9 cellular contexts compared by ENCODE assay signal in the genomic region with DNA sequence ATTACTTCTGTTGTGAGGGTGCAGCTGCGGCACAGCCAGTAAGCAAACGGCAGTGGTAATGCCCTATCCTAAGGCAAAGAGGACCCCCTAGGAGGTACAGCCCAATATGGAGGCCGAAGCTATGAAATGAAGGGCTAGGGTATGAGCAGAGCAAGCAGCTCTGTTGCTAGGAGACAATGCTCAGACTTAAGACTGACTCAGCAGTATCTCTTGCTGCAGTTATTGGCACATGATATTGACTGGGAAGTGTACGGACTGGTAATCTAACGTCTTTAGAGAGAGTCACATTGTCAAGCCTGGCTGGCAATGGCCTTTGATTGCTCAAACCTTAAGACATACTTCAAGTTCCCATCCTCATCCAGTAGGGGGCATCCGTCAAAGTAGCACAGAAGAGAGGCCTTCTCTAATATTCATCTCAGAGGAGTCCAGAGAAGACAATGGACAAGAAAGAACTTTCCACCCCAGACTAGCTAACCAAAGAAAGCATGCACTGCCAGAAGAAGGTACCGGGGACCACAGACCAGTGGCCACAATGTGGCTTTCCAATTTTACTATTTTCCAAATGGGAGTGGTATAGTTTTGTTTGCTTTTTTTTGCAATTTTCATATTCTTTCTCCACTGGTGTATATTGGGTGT. TPM values are rescaled to one million over a fixed set of nuclear protein-coding genes. Genes with fewer than 3 reads are reported as not detected.
DNase-seq lines count a peak whose midpoint lies in the region; ATAC-seq and TF ChIP-seq lines count a peak whose summit lies in the region.
"Had no signal": no experiment of that assay in that cellular context is flagged by ENCODE, and none has a peak within 500 bp of the region (broad histone marks: within the 10 kb centered on the region; RNA-seq: fewer than 3 reads in every experiment).

No MANE protein-coding gene starts in this region.

- intact Hi-C loops in activated CD4-positive, alpha-beta T cell treated with anti-CD3 and anti-CD28 coated beads, Interleukin-2, amount 10 ng/mL, durations not matched to agents 24 days and 14 days (cut with micrococcal nuclease), result loop anchor here (5.0 kb wide), 1 partner anchor 362 kb away; no protein-coding TSS in a partner anchor
- intact Hi-C loops in left ventricle myocardium inferior (cut with micrococcal nuclease), result no loop called here

- H2AFZ ChIP-seq in Karpas-422 (ENCODE audit: low read length), result no peak overlapping the region

- H3K4me3 ChIP-seq in Karpas-422 (ENCODE audit: low read length) (no peak overlapping the region), WI38 (ENCODE audit: low read depth, low read length) (no peak overlapping the region), left ventricle myocardium inferior (no peak overlapping the region)

- TF ChIP-seq POLR2A in GM18505 (IDR thresholded peaks at IDR 0.05; ENCODE audit: borderline replicate concordance, extremely low read depth, insufficient read depth, insufficient read length), result no peak

- H3K9me3 ChIP-seq in Karpas-422 (ENCODE audit: low read length), result no peaks in the 10 kb centered on the region
- H3K9me3 ChIP-seq in left ventricle myocardium inferior (replicated peaks), result no peaks in the 10 kb centered on the region

- no peaks in the 10 kb centered on the region for H3K36me3 Mint-ChIP-seq in activated CD4-positive, alpha-beta T cell treated with anti-CD3 and anti-CD28 coated beads, Interleukin-2, amount 10 ng/mL, durations not matched to agents 24 days and 14 days (ENCODE audit: low read depth)
- H3K36me3 Mint-ChIP-seq: activated naive CD4-positive, alpha-beta T cell treated with anti-CD3 and anti-CD28 coated beads, Interleukin-2, amount 50 U/mL, for 24 hours had no signal

- peaks cover 32% of the 10 kb centered on the region for H3K4me1 ChIP-seq in Karpas-422 (ENCODE audit: low read length)
- no peaks in the 10 kb centered on the region for H3K4me1 ChIP-seq in left ventricle myocardium inferior

- no peaks in the 10 kb centered on the region for H3K27me3 ChIP-seq in Karpas-422 (ENCODE audit: low read length)
- H3K27me3 ChIP-seq in left ventricle myocardium inferior (ENCODE audit: low read depth), result peaks cover 70% of the 10 kb centered on the region

- no peak overlapping the region for H3K27ac Mint-ChIP-seq in activated CD4-positive, alpha-beta T cell treated with anti-CD3 and anti-CD28 coated beads, Interleukin-2, amount 10 ng/mL, durations not matched to agents 24 days and 14 days
- H3K27ac Mint-ChIP-seq: activated naive CD4-positive, alpha-beta T cell treated with anti-CD3 and anti-CD28 coated beads, Interleukin-2, amount 50 U/mL, for 24 hours had no signal

- H3K9me2 ChIP-seq in Karpas-422 (replicated peaks; ENCODE audit: insufficient read depth, low read length), result no peaks in the 10 kb centered on the region

- no peak overlapping the region for H3K9ac ChIP-seq in Karpas-422 (ENCODE audit: low read length)

- H3K27ac ChIP-seq in Karpas-422 (ENCODE audit: low read length), result no peak overlapping the region
- H3K27ac ChIP-seq in left ventricle myocardium inferior (replicated peaks), result no peak overlapping the region

- H4K20me1 ChIP-seq in Karpas-422 (ENCODE audit: insufficient read depth, low read depth, low read length), result no peaks in the 10 kb centered on the region

- TF ChIP-seq CTCF in WI38 (IDR thresholded peaks at IDR 0.05; ENCODE audit: low read depth, low read length) (peak; percentile 47), left ventricle myocardium inferior (IDR thresholded peaks at IDR 0.05; ENCODE audit: borderline replicate concordance) (peak; percentile 61)

- H3K4me1 Mint-ChIP-seq in activated CD4-positive, alpha-beta T cell treated with anti-CD3 and anti-CD28 coated beads, Interleukin-2, amount 10 ng/mL, durations not matched to agents 24 days and 14 days, result no peaks in the 10 kb centered on the region
- H3K4me1 Mint-ChIP-seq: activated naive CD4-positive, alpha-beta T cell treated with anti-CD3 and anti-CD28 coated beads, Interleukin-2, amount 50 U/mL, for 24 hours had no signal

- ATAC-seq in stimulated activated naive CD8-positive, alpha-beta T cell treated with anti-CD3 and anti-CD28 coated beads, Interleukin-15, Interleukin-2, amounts not matched to agents 100 U/mL and 50 U/mL, for 24 hours, result no peak
- ATAC-seq in GM19397 (IDR thresholded peaks at IDR 0.05; ENCODE audit: unreplicated experiment) (no peak), GM18505 (IDR thresholded peaks at IDR 0.05; ENCODE audit: unreplicated experiment) (no peak)

- peaks cover 7% of the 10 kb centered on the region for H3K27me3 Mint-ChIP-seq in activated CD4-positive, alpha-beta T cell treated with anti-CD3 and anti-CD28 coated beads, Interleukin-2, amount 10 ng/mL, durations not matched to agents 24 days and 14 days
- H3K27me3 Mint-ChIP-seq: activated naive CD4-positive, alpha-beta T cell treated with anti-CD3 and anti-CD28 coated beads, Interleukin-2, amount 50 U/mL, for 24 hours had no signal

- no peak overlapping the region for H3K4me3 Mint-ChIP-seq in activated CD4-positive, alpha-beta T cell treated with anti-CD3 and anti-CD28 coated beads, Interleukin-2, amount 10 ng/mL, durations not matched to agents 24 days and 14 days
- H3K4me3 Mint-ChIP-seq: activated naive CD4-positive, alpha-beta T cell treated with anti-CD3 and anti-CD28 coated beads, Interleukin-2, amount 50 U/mL, for 24 hours had no signal

- no peaks in the 10 kb centered on the region for H3K36me3 ChIP-seq in Karpas-422 (ENCODE audit: insufficient read depth, low read length)
- no peaks in the 10 kb centered on the region for H3K36me3 ChIP-seq in left ventricle myocardium inferior

- no peak overlapping the region for H3K4me2 ChIP-seq in Karpas-422 (ENCODE audit: low read depth, low read length, poor library complexity, severe bottlenecking)

- no peaks in the 10 kb centered on the region for H3K79me2 ChIP-seq in Karpas-422 (ENCODE audit: low read length)

- H3K9me3 Mint-ChIP-seq in activated CD4-positive, alpha-beta T cell treated with anti-CD3 and anti-CD28 coated beads, Interleukin-2, amount 10 ng/mL, durations not matched to agents 24 days and 14 days, result no peaks in the 10 kb centered on the region
- H3K9me3 Mint-ChIP-seq: activated naive CD4-positive, alpha-beta T cell treated with anti-CD3 and anti-CD28 coated beads, Interleukin-2, amount 50 U/mL, for 24 hours had no signal

- DNase-seq in activated CD4-positive, alpha-beta T cell treated with anti-CD3 and anti-CD28 coated beads, Interleukin-2, amount 10 ng/mL, durations not matched to agents 24 days and 14 days, result peak; percentile 78
- DNase-seq in activated CD4-positive, alpha-beta T cell treated with anti-CD3 and anti-CD28 coated beads, Interleukin-2, amount 50 U/mL, for 4 hours, result no peak
- DNase-seq in Karpas-422, result peak; percentile 90
- DNase-seq in left ventricle myocardium inferior, result no peak
- peak; percentile 15 for DNase-seq in stimulated activated naive CD8-positive, alpha-beta T cell treated with anti-CD3 and anti-CD28 coated beads, Interleukin-15, Interleukin-2, amounts not matched to agents 100 U/mL and 50 U/mL, for 24 hours

RNA-seq across cellular contexts. Expression of a gene that starts 37.0 kb away (rescaled TPM):
- 0.35 and 0.45 TPM in 2 replicates for total RNA-seq in activated CD4-positive, alpha-beta T cell treated with anti-CD3 and anti-CD28 coated beads, Interleukin-2, amount 10 ng/mL, durations not matched to agents 24 days and 14 days
- total RNA-seq in Karpas-422 (2014; rRNA removed; shearing (Covaris generic); ENCODE audit: low replicate concordance), result not detected in 2 replicates
- not detected for total RNA-seq in left ventricle myocardium inferior

Comparison
In these comparisons a context has a peak if more than half of its experiments do, and no peak if none do; other contexts are left out.
1. DNase-seq: peak in activated CD4-positive, alpha-beta T cell treated with anti-CD3 and anti-CD28 coated beads, Interleukin-2, amount 10 ng/mL, durations not matched to agents 24 days and 14 days (single experiment), Karpas-422 (single experiment) and stimulated activated naive CD8-positive, alpha-beta T cell treated with anti-CD3 and anti-CD28 coated beads, Interleukin-15, Interleukin-2, amounts not matched to agents 100 U/mL and 50 U/mL, for 24 hours (single experiment); none in activated CD4-positive, alpha-beta T cell treated with anti-CD3 and anti-CD28 coated beads, Interleukin-2, amount 50 U/mL, for 4 hours (0 of 2) and left ventricle myocardium inferior (single experiment).